ENCODE assay signal across 10 cellular contexts in the genomic region with DNA sequence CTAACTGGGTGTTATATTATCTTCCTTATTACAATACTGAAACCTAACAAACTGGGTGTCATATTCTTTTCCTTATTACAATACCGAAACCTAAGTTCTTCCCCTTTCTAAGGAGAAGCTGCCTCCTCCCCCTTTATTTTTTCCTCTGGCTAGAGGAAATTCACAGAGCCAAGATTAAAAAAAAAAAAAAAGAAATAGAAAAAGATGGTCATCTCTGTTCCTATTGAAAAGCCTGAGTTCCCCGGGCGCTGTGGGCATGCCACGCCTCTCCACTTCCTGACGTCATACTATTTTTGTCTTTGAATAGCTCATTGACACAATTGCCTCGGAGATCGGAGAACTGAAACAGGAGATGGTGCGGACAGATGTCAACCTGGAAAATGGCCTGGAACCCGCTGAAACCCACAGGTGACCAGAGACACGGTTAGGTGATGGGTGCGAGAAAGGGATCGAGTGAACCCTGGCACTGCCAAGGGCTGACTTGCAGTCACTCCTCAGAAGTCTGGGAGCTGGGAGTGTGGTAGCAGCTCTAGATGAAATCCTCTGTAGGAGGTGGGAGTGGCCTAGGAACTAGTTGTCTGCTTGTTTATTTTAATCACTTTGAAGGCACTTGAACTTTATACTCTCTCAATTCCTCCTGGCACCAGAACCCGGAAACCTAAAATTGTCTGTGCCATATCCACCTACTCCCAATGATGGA.
DNase-seq lines count a peak whose midpoint lies in the region; ATAC-seq, FAIRE-seq and TF ChIP-seq lines count a peak whose summit lies in the region.
"Had no signal": no experiment of that assay in that cellular context is flagged by ENCODE, and none has a peak within 500 bp of the region (broad histone marks: within the 10 kb centered on the region; RNA-seq: fewer than 3 reads in every experiment).

No MANE protein-coding gene starts in this region.

- FAIRE-seq in frontal cortex (lab: Jason Lieb, UNC): no peak

- H3K4me1 Mint-ChIP-seq in CD8-positive, alpha-beta T cell (ENCODE audit: low read depth): peaks cover 24% of the 10 kb centered on the region

- no peaks in the 10 kb centered on the region for H3K27me3 ChIP-seq in OCI-LY3 (ENCODE audit: low read depth, low read length)
- no peaks in the 10 kb centered on the region for H3K27me3 ChIP-seq in CD8-positive, alpha-beta T cell (ENCODE audit: insufficient read depth, low read length)
- no peaks in the 10 kb centered on the region for H3K27me3 ChIP-seq in MG63

- H3K9ac ChIP-seq in OCI-LY3 (ENCODE audit: low read length): peak overlapping the region; percentile 57

- peaks cover 25% of the 10 kb centered on the region for H3K27me3 Mint-ChIP-seq in CD8-positive, alpha-beta T cell (ENCODE audit: low read depth)

- H3K27ac ChIP-seq in HEK293 (ENCODE audit: extremely low read depth, low read depth, low read length) (no peak overlapping the region), OCI-LY3 (ENCODE audit: low read length) (peak overlapping the region; percentile 69)
- H3K27ac ChIP-seq in CD8-positive, alpha-beta T cell (ENCODE audit: low read depth, low read length): no peak overlapping the region
- H3K27ac ChIP-seq: HL-60 had no signal

- no peak for TF ChIP-seq CTCF in HEK293 (tag by site-specific recombination; IDR thresholded peaks at IDR 0.05)
- TF ChIP-seq CTCF in OCI-LY3 (IDR thresholded peaks at IDR 0.05; ENCODE audit: low read depth, low read length): no peak
- no peak for TF ChIP-seq CTCF in CD8-positive, alpha-beta T cell (IDR thresholded peaks at IDR 0.05)

- H3K27ac Mint-ChIP-seq in CD8-positive, alpha-beta T cell: no peak overlapping the region

- POLR2A ChIA-PET in HEK293 (lab: Yijun Ruan, JAX): interaction anchor here (0.7 kb wide), 1 partner anchor 8 kb away, joined by 3 read pairs; no protein-coding TSS in a partner anchor
- POLR2A ChIA-PET in CD8-positive, alpha-beta T cell (lab: Charles Lee): no interaction called here

- no peaks in the 10 kb centered on the region for H3K9me3 Mint-ChIP-seq in CD8-positive, alpha-beta T cell
- H3K9me3 Mint-ChIP-seq: brain had no signal

- H3K4me1 ChIP-seq in HEK293 (ENCODE audit: control insufficient read depth, insufficient read depth, low read length) (peaks cover 3% of the 10 kb centered on the region; the same call in 1 of the 2 replicates), OCI-LY3 (ENCODE audit: low read length) (peaks cover 56% of the 10 kb centered on the region)
- peaks cover 5% of the 10 kb centered on the region for H3K4me1 ChIP-seq in CD8-positive, alpha-beta T cell (ENCODE audit: insufficient read depth, low read length)

- ATAC-seq in CD8-positive, alpha-beta T cell: no peak
- no peak for ATAC-seq in HG03521 (IDR thresholded peaks at IDR 0.05; ENCODE audit: unreplicated experiment)

- H3K79me2 ChIP-seq in OCI-LY3 (ENCODE audit: low read length): no peaks in the 10 kb centered on the region

- H3K36me3 Mint-ChIP-seq in CD8-positive, alpha-beta T cell: no peaks in the 10 kb centered on the region

- H3K4me3 ChIP-seq in HEK293 (ENCODE audit: low read depth, low read length): no peak overlapping the region
- H3K4me3 ChIP-seq in OCI-LY3 (ENCODE audit: low read length): peak overlapping the region; percentile 73
- no peak overlapping the region for H3K4me3 ChIP-seq in CD8-positive, alpha-beta T cell (ENCODE audit: low read depth, low read length)
- H3K4me3 ChIP-seq in MG63: no peak overlapping the region

- DNase-seq in frontal cortex (ENCODE audit: low spot score in 2 of 2): peak; percentile 23 to 70
- peak; percentile 84 for DNase-seq in putamen (ENCODE audit: low spot score)
- DNase-seq in NK-92 treated with Interleukin-12 subunit alpha and Interleukin-12 subunit beta, amount 100 ng/mL, for 24 hours (lab: John Stamatoyannopoulos, UW): no peak
- DNase-seq in CD8-positive, alpha-beta T cell: no peak
- DNase-seq in MG63: no peak

- peak overlapping the region; percentile 58 for H2AFZ ChIP-seq in OCI-LY3 (ENCODE audit: low read depth, low read length)

- H3K36me3 ChIP-seq in HEK293 (ENCODE audit: control insufficient read depth in 2 of 2, insufficient read depth in 1 of 2, low read length in 2 of 2) (no peaks in the 10 kb centered on the region), OCI-LY3 (replicated peaks; ENCODE audit: low read depth, low read length) (no peaks in the 10 kb centered on the region), MG63 (no peaks in the 10 kb centered on the region)
- H3K36me3 ChIP-seq in CD8-positive, alpha-beta T cell (ENCODE audit: insufficient read depth, low read length): no peaks in the 10 kb centered on the region

- CTCF ChIA-PET in HEK293 (lab: Yijun Ruan, JAX): interaction anchor here (1.0 to 1.6 kb wide), 2 partner anchors 59 to 107 kb away, joined by 3 to 7 read pairs; no protein-coding TSS in a partner anchor
- CTCF ChIA-PET in CD8-positive, alpha-beta T cell (lab: Charles Lee): no interaction called here

- peak overlapping the region; percentile 86 for H3K4me2 ChIP-seq in OCI-LY3 (ENCODE audit: low read length)

- intact Hi-C loops in CD8-positive, alpha-beta T cell (cut with DNase I, micrococcal nuclease): no loop called here

- no peaks in the 10 kb centered on the region for H3K9me3 ChIP-seq in HEK293 (ENCODE audit: control insufficient read depth, insufficient read depth, low read depth, low read length)
- H3K9me3 ChIP-seq in OCI-LY3 (ENCODE audit: insufficient read depth, low read length): peaks cover 4% of the 10 kb centered on the region; the same call in 1 of the 2 replicates
- H3K9me3 ChIP-seq in CD8-positive, alpha-beta T cell (ENCODE audit: low read length): no peaks in the 10 kb centered on the region
- H3K9me3 ChIP-seq in MG63: no peaks in the 10 kb centered on the region

- no peak overlapping the region for H3K4me3 Mint-ChIP-seq in CD8-positive, alpha-beta T cell

- no peaks in the 10 kb centered on the region for H4K20me1 ChIP-seq in OCI-LY3 (ENCODE audit: insufficient read depth, low read length)

TF ChIP-seq in HEK293, 187 proteins besides CTCF, POLR2A, EP300 and RAD21:
- TF ChIP-seq ATF2 (tag by site-specific recombination; IDR thresholded peaks at IDR 0.05; ENCODE audit: low read depth): 0 out of 2 replicates have a peak, but pooled peaks have one; percentile 14
- TF ChIP-seq BCL11B (tag by site-specific recombination; IDR thresholded peaks at IDR 0.05; ENCODE audit: low read depth): no peak

Comparison
In these comparisons a context has a peak if more than half of its experiments do, and no peak if none do; other contexts are left out.
1. DNase-seq: peak in frontal cortex (2 of 2) and putamen (single experiment); none in NK-92 treated with Interleukin-12 subunit alpha and Interleukin-12 subunit beta, amount 100 ng/mL, for 24 hours (single experiment), CD8-positive, alpha-beta T cell (0 of 7) and MG63 (single experiment).